20 cellular contexts compared by ENCODE assay signal in the genomic region with DNA sequence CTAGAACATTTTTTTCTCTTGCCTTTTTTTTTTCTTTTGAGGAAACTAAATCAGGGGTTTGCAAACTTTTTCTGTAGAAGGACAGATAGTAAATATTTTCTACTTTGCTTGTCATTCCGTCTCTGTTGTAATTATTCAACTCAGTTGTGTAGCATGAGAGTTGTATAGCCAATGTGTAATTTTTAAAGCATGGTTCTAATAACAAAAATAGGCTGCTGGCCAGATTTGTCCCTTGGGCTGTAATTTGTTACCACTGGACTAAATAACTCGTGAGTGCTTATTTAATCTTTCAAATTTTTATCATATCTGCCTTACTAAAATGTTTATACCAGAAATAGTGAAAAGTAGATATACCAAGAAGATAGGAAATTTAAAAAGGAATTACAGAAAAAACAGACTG. TPM values are rescaled to one million over a fixed set of nuclear protein-coding genes. Genes with fewer than 3 reads are reported as not detected.
"Had no signal": no experiment of that assay in that cellular context is flagged by ENCODE, and none has a peak within 500 bp of the region (broad histone marks: within the 10 kb centered on the region; RNA-seq: fewer than 3 reads in every experiment).

No MANE protein-coding gene starts in this region.

- H3K9me3 ChIP-seq: body of pancreas had no signal

- H3K9ac ChIP-seq: parathyroid adenoma had no signal

- H3K27me3 Mint-ChIP-seq: activated B cell treated with CpG ODN at 0.5 μM for 24 hours; dendritic cell treated with granulocyte-macrophage colony-stimulating factor and Interleukin-4, amounts not matched to agents 40 ng/mL and 50 ng/mL, for 4 days had no signal

- H3K4me3 ChIP-seq: body of pancreas, lung, suprapubic skin had no signal

- H3K27ac ChIP-seq: body of pancreas, parathyroid adenoma, suprapubic skin had no signal

- H3K27ac Mint-ChIP-seq: activated B cell treated with CpG ODN at 0.5 μM for 24 hours; activated CD4-positive, alpha-beta T cell treated with anti-CD3 and anti-CD28 coated beads, Interleukin-2, amount 10 ng/mL, durations not matched to agents 24 days and 14 days; activated naive CD4-positive, alpha-beta T cell treated with anti-CD3 and anti-CD28 coated beads, Interleukin-2, amount 50 U/mL, for 72 hours; activated T-cell treated with anti-CD3 and anti-CD28 coated beads, Interleukin-2, amount 50 U/mL, for 72 hours; dendritic cell treated with granulocyte-macrophage colony-stimulating factor and Interleukin-4, amounts not matched to agents 40 ng/mL and 50 ng/mL, for 4 days; naive thymus-derived CD4-positive, alpha-beta T cell; T-helper 2 cell treated with Interferon-gamma antibody and Interleukin-4, amounts not matched to agents 5 μg/mL and 100 μg/mL, for 36 hours had no signal

- H3K27me3 ChIP-seq: body of pancreas, suprapubic skin had no signal

- H3K4me3 Mint-ChIP-seq: activated B cell treated with CpG ODN at 0.5 μM for 24 hours; activated CD4-positive, alpha-beta T cell treated with anti-CD3 and anti-CD28 coated beads, Interleukin-2, amount 10 ng/mL, durations not matched to agents 24 days and 14 days; activated T-cell treated with anti-CD3 and anti-CD28 coated beads, Interleukin-2, amount 50 U/mL, for 72 hours; dendritic cell treated with granulocyte-macrophage colony-stimulating factor and Interleukin-4, amounts not matched to agents 40 ng/mL and 50 ng/mL, for 4 days; naive thymus-derived CD4-positive, alpha-beta T cell; T-helper 2 cell treated with Interferon-gamma antibody and Interleukin-4, amounts not matched to agents 5 μg/mL and 100 μg/mL, for 36 hours had no signal

- H2AFZ ChIP-seq: parathyroid adenoma had no signal

- H3K4me1 Mint-ChIP-seq: activated B cell treated with CpG ODN at 0.5 μM for 24 hours; activated CD4-positive, alpha-beta T cell treated with anti-CD3 and anti-CD28 coated beads, Interleukin-2, amount 10 ng/mL, durations not matched to agents 24 days and 14 days; naive thymus-derived CD4-positive, alpha-beta T cell had no signal

- H3K4me1 ChIP-seq: body of pancreas, parathyroid adenoma, suprapubic skin had no signal

- ATAC-seq: activated naive CD4-positive, alpha-beta T cell treated with anti-CD3 and anti-CD28 coated beads, Interleukin-2, amount 50 U/mL, for 72 hours; activated T-cell treated with anti-CD3 and anti-CD28 coated beads, Interleukin-2, amount 50 U/mL, for 72 hours; body of pancreas; naive thymus-derived CD4-positive, alpha-beta T cell had no signal

- H3K36me3 ChIP-seq: suprapubic skin had no signal

- DNase-seq: activated B cell treated with CpG ODN at 0.5 μM for 24 hours; activated CD4-positive, alpha-beta T cell treated with anti-CD3 and anti-CD28 coated beads, Interleukin-2, amount 10 ng/mL, durations not matched to agents 24 days and 14 days; activated CD8-positive, alpha-beta memory T cell treated with anti-CD3 and anti-CD28 coated beads, Interleukin-2, amount 50 U/mL, for 48 hours; activated gamma-delta T cell; activated T-cell treated with anti-CD3 and anti-CD28 coated beads, Interleukin-2, amount 50 U/mL, for 72 hours; amniotic stem cell; body of pancreas; central memory CD4-positive, alpha-beta T cell; effector memory CD4-positive, alpha-beta T cell; islet precursor cell; naive thymus-derived CD4-positive, alpha-beta T cell; stimulated activated CD4-positive, alpha-beta T cell treated with anti-CD3 and anti-CD28 coated beads, Interleukin-4, amount 100 ng/mL, for 24 hours; stimulated activated naive CD4-positive, alpha-beta T cell treated with Interleukin-2 at 50 U/mL for 16 hours; trophoblast cell had no signal

RNA-seq across cellular contexts. Expression of gene CCDC148, which starts 43.0 kb away (rescaled TPM):
- total RNA-seq: activated B cell treated with CpG ODN at 0.5 μM for 24 hours; activated CD4-positive, alpha-beta T cell treated with anti-CD3 and anti-CD28 coated beads, Interleukin-2, amount 10 ng/mL, durations not matched to agents 24 days and 14 days had no signal
